Comparison of ENCODE assay signal across 26 cellular contexts in genomic region chr9:98500337-98500919, GRCh38.
"Had no signal": no experiment of that assay in that cellular context is flagged by ENCODE, and none has a peak within 500 bp of the region (broad histone marks: within the 10 kb centered on the region; RNA-seq: fewer than 3 reads in every experiment).

No MANE protein-coding gene starts in this region.

- H3K9ac ChIP-seq: SK-N-SH had no signal

- H3K27ac ChIP-seq: adrenal gland, breast epithelium, Peyer's patch, RWPE1, SJCRH30, VCaP had no signal

- DNase-seq: activated CD4-positive, alpha-beta memory T cell treated with anti-CD3 and anti-CD28 coated beads, Interleukin-2, amount 10 ng/mL, durations not matched to agents 7 days and 5 days; activated CD4-positive, alpha-beta T cell treated with anti-CD3 and anti-CD28 coated beads for 36 hours; activated CD4-positive, alpha-beta T cell treated with anti-CD3 and anti-CD28 coated beads, Interleukin-2, amount 50 U/mL, for 1 hour; activated CD4-positive, CD25-positive, alpha-beta regulatory T cell; activated CD8-positive, alpha-beta memory T cell treated with anti-CD3 and anti-CD28 coated beads, Interleukin-2, amount 50 U/mL, for 4 hours; activated naive CD4-positive, alpha-beta T cell treated with anti-CD3 and anti-CD28 coated beads, Interleukin-2, amount 50 U/mL, for 16 hours; activated naive CD8-positive, alpha-beta T cell treated with anti-CD3 and anti-CD28 coated beads, Interleukin-2, amount 10 ng/mL, durations not matched to agents 7 days and 5 days; activated T-cell treated with anti-CD3 and anti-CD28 coated beads, Interleukin-2, amount 50 U/mL, for 1 hour; anterior cingulate cortex; central memory CD4-positive, alpha-beta T cell; KBM-7; NCI-H1048; NCI-H1417 treated with DMSO at 0.1 percent for 48 hours; NCI-H1694 treated with DMSO at 0.1 percent for 48 hours; NCI-H2081; NCI-H510A treated with DMSO at 0.1 percent for 48 hours; NCI-H69; Peyer's patch; Right ventricle myocardium superior; SJCRH30; SK-N-SH; T-helper 1 cell had no signal

- H3K36me3 Mint-ChIP-seq: activated naive CD8-positive, alpha-beta T cell treated with anti-CD3 and anti-CD28 coated beads, Interleukin-2, amount 10 ng/mL, durations not matched to agents 7 days and 5 days had no signal

- ATAC-seq: activated CD4-positive, alpha-beta T cell treated with anti-CD3 and anti-CD28 coated beads for 36 hours had no signal

- H3K36me3 ChIP-seq: adrenal gland, breast epithelium, Peyer's patch, SJCRH30 had no signal

- H3K9me3 Mint-ChIP-seq: activated CD4-positive, alpha-beta memory T cell treated with anti-CD3 and anti-CD28 coated beads, Interleukin-2, amount 10 ng/mL, durations not matched to agents 7 days and 5 days; activated naive CD8-positive, alpha-beta T cell treated with anti-CD3 and anti-CD28 coated beads, Interleukin-2, amount 10 ng/mL, durations not matched to agents 7 days and 5 days had no signal

- H3K4me3 Mint-ChIP-seq: activated CD4-positive, alpha-beta memory T cell treated with anti-CD3 and anti-CD28 coated beads, Interleukin-2, amount 10 ng/mL, durations not matched to agents 7 days and 5 days; activated CD4-positive, alpha-beta T cell treated with anti-CD3 and anti-CD28 coated beads for 36 hours; activated naive CD8-positive, alpha-beta T cell treated with anti-CD3 and anti-CD28 coated beads, Interleukin-2, amount 10 ng/mL, durations not matched to agents 7 days and 5 days had no signal

- H3K4me3 ChIP-seq: adrenal gland, breast epithelium, Peyer's patch, SJCRH30 had no signal

- H3K9me3 ChIP-seq: adrenal gland, breast epithelium, Peyer's patch, SK-N-SH had no signal

- H3K27me3 ChIP-seq: breast epithelium, Peyer's patch had no signal

- H3K4me1 ChIP-seq: adrenal gland, breast epithelium, Peyer's patch, SJCRH30 had no signal

- H3K4me2 ChIP-seq: SK-N-SH had no signal

- H3K27ac Mint-ChIP-seq: activated CD4-positive, alpha-beta memory T cell treated with anti-CD3 and anti-CD28 coated beads, Interleukin-2, amount 10 ng/mL, durations not matched to agents 7 days and 5 days; activated CD4-positive, alpha-beta T cell treated with anti-CD3 and anti-CD28 coated beads for 36 hours; activated naive CD8-positive, alpha-beta T cell treated with anti-CD3 and anti-CD28 coated beads, Interleukin-2, amount 10 ng/mL, durations not matched to agents 7 days and 5 days had no signal

- H3K4me1 Mint-ChIP-seq: activated CD4-positive, alpha-beta memory T cell treated with anti-CD3 and anti-CD28 coated beads, Interleukin-2, amount 10 ng/mL, durations not matched to agents 7 days and 5 days; activated CD4-positive, alpha-beta T cell treated with anti-CD3 and anti-CD28 coated beads for 36 hours; activated naive CD8-positive, alpha-beta T cell treated with anti-CD3 and anti-CD28 coated beads, Interleukin-2, amount 10 ng/mL, durations not matched to agents 7 days and 5 days had no signal
